Comparison of ENCODE assay signal across 8 cellular contexts in the genomic region with DNA sequence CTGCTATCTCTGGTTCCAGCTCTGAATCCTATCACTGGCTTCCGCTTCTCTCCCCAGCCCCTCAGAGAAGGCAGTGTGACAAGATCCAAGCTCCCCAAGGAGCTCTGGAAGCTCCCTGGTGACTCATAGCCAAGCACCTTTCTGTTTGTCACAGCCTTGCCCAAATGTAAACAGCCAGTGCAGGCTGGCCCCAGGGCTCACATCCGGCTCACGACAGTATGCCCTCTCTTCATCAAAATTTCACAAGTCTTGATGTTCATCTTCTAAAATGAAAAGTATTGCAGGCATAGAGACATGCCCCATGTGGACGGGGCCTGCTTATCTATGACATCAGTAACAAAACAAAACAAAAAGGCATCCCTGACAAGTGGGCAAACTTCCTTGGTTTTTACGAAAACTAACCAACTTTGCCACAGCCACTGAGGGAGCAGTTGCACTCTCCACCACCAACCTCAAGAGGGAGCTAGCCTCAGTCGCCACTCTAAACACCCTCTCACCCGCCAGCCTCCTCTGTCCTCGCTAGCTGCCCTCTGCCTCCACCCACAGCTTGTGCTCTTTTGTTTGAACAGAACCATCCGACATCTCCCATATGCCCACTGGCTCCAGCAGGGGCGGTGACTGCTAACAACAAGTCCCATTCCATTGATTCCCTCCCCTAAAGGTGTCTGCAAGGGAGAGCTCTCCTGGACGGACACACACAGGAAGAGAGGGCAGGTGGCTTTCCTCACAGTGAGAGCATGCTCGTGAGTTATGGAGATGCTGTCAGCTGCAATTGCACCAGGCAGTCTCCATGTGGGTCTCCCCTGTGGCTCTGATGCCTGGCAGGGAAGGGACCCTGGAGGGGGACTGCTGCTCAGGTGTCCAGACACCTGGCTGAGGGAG.
A peak's percentile ranks its signal among the peaks of the same experiment; 100 is the strongest.
DNase-seq lines count a peak whose midpoint lies in the region; ATAC-seq and TF ChIP-seq lines count a peak whose summit lies in the region.

No MANE protein-coding gene starts in this region.

- no peaks in the 10 kb centered on the region for H3K9me3 ChIP-seq in thymus (ENCODE audit: control insufficient read depth)
- H3K9me3 ChIP-seq in effector memory CD4-positive, alpha-beta T cell (ENCODE audit: control insufficient read depth, low read length): no peaks in the 10 kb centered on the region

- DNase-seq in NCI-H748 (lab: John Stamatoyannopoulos, UW; ENCODE audit: unreplicated experiment) (peak; percentile 43), NCI-H748 treated with DMSO at 0.1 percent for 48 hours (lab: John Stamatoyannopoulos, UW) (no peak), OCI-M1 (lab: John Stamatoyannopoulos, UW) (peak; percentile 52), fibroblast of pulmonary artery (ENCODE audit: low read depth) (no peak)
- DNase-seq in effector memory CD4-positive, alpha-beta T cell: no peak

- ATAC-seq in HG03439 (IDR thresholded peaks at IDR 0.05; ENCODE audit: unreplicated experiment): no peak
- ATAC-seq in HG03521 (IDR thresholded peaks at IDR 0.05; ENCODE audit: unreplicated experiment): no peak

- no peaks in the 10 kb centered on the region for H3K4me1 ChIP-seq in thymus (ENCODE audit: control insufficient read depth, insufficient read depth, low read length)
- H3K4me1 ChIP-seq in effector memory CD4-positive, alpha-beta T cell (ENCODE audit: control insufficient read depth, insufficient read depth, low read length, poor library complexity, severe bottlenecking): no peaks in the 10 kb centered on the region

- peak; percentile 25 for TF ChIP-seq CTCF in fibroblast of pulmonary artery (IDR thresholded peaks at IDR 0.05; ENCODE audit: low read length, missing control alignments)

- H3K36me3 ChIP-seq in thymus (ENCODE audit: control insufficient read depth, insufficient read depth): no peaks in the 10 kb centered on the region
- H3K36me3 ChIP-seq in effector memory CD4-positive, alpha-beta T cell (ENCODE audit: control insufficient read depth, insufficient read depth, low read length): no peaks in the 10 kb centered on the region

- H3K27ac ChIP-seq in thymus (ENCODE audit: low read depth): peak overlapping the region; percentile 78
- no peak overlapping the region for H3K27ac ChIP-seq in effector memory CD4-positive, alpha-beta T cell (ENCODE audit: insufficient read depth, low read length, poor library complexity, severe bottlenecking)

- WGBS in thymus: 92% methylated on average over 12 of the region's 12 CpGs

- H3K4me3 ChIP-seq in fibroblast of pulmonary artery (replicated peaks; ENCODE audit: low read depth, low read length) (no peak overlapping the region), thymus (ENCODE audit: low read length) (no peak overlapping the region)
- H3K4me3 ChIP-seq in effector memory CD4-positive, alpha-beta T cell (ENCODE audit: insufficient read depth, low read depth, low read length, poor library complexity, severe bottlenecking): no peak overlapping the region

- no peaks in the 10 kb centered on the region for H3K27me3 ChIP-seq in thymus (ENCODE audit: control insufficient read depth, insufficient read depth)
- H3K27me3 ChIP-seq in effector memory CD4-positive, alpha-beta T cell (replicated peaks; ENCODE audit: control insufficient read depth, insufficient read depth, low read length, poor library complexity, severe bottlenecking): no peaks in the 10 kb centered on the region

Comparison
In these comparisons a context has a peak if more than half of its experiments do, and no peak if none do; other contexts are left out.
1. DNase-seq: peak in NCI-H748 (single experiment) and OCI-M1 (single experiment); none in NCI-H748 treated with DMSO at 0.1 percent for 48 hours (single experiment), fibroblast of pulmonary artery (single experiment) and effector memory CD4-positive, alpha-beta T cell (0 of 3).